Comparison of ENCODE assay signal across 1 cellular context in the genomic region with DNA sequence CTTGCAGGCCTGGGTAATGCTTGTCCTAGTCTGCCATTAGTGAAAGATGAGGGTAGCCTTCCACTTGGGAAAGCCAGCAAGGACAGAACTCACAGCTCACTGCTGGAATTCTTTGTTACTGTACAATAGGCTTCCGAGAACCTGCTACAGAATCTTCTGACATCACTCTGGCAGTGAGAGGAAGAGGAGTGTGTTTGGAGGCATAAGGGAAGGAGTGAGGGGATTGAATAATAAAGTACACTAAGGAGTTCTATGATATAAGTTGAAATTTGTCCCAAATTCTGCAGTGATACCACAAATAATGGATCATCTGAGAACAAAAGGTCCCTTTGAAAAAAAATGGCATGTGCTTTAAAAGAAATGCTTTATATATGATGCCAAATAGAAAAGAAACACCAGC.
TF ChIP-seq lines count a peak whose summit lies in the region.

A gene with protein sequence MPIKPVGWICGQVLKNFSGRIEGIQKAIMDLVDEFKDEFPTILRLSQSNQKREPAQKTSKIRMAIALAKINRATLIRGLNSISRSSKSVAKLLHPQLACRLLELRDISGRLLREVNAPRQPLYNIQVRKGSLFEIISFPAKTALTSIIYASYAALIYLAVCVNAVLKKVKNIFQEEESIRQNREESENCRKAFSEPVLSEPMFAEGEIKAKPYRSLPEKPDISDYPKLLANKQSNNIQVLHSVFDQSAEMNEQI (minus strand): TSS at position 101 of the 400 bp plus-strand sequence. CDS start 137 bp downstream, outside the sequence.

TF ChIP-seq in K562, 482 proteins besides CTCF, POLR2A, EP300 and RAD21:
- TF ChIP-seq ZFP1 (CRISPR knock-in tag; IDR thresholded peaks at IDR 0.05) (no peak), ZNF408 (CRISPR knock-in tag; IDR thresholded peaks at IDR 0.05; ENCODE audit: low read depth) (no peak), NFIX (CRISPR knock-in tag; IDR thresholded peaks at IDR 0.05; ENCODE audit: low read depth) (no peak), ILK (tag; IDR thresholded peaks at IDR 0.05; ENCODE audit: borderline replicate concordance, low read depth) (no peak), NBN (IDR thresholded peaks at IDR 0.05; ENCODE audit: low read depth) (no peak), ZNF197 (CRISPR knock-in tag; IDR thresholded peaks at IDR 0.05; ENCODE audit: low read depth) (no peak), ZNF282 (CRISPR knock-in tag; IDR thresholded peaks at IDR 0.05) (no peak), TCFL5 (CRISPR knock-in tag; conservative IDR thresholded peaks at IDR 0.05) (no peak), RBM25 (IDR thresholded peaks at IDR 0.05; ENCODE audit: low read depth, low read length, severe bottlenecking) (no peak), RB1 (IDR thresholded peaks at IDR 0.05; ENCODE audit: low read depth) (no peak), POLR2AphosphoS5 (IDR thresholded peaks at IDR 0.05; ENCODE audit: control insufficient read depth, insufficient read depth, low read depth, low read length) (no peak)
- TF ChIP-seq, protein P1, sequence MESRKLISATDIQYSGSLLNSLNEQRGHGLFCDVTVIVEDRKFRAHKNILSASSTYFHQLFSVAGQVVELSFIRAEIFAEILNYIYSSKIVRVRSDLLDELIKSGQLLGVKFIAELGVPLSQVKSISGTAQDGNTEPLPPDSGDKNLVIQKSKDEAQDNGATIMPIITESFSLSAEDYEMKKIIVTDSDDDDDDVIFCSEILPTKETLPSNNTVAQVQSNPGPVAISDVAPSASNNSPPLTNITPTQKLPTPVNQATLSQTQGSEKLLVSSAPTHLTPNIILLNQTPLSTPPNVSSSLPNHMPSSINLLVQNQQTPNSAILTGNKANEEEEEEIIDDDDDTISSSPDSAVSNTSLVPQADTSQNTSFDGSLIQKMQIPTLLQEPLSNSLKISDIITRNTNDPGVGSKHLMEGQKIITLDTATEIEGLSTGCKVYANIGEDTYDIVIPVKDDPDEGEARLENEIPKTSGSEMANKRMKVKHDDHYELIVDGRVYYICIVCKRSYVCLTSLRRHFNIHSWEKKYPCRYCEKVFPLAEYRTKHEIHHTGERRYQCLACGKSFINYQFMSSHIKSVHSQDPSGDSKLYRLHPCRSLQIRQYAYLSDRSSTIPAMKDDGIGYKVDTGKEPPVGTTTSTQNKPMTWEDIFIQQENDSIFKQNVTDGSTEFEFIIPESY (CRISPR knock-in tag; IDR thresholded peaks at IDR 0.05): no peak
- TF ChIP-seq, protein P2, sequence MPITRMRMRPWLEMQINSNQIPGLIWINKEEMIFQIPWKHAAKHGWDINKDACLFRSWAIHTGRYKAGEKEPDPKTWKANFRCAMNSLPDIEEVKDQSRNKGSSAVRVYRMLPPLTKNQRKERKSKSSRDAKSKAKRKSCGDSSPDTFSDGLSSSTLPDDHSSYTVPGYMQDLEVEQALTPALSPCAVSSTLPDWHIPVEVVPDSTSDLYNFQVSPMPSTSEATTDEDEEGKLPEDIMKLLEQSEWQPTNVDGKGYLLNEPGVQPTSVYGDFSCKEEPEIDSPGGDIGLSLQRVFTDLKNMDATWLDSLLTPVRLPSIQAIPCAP (CRISPR knock-in tag; IDR thresholded peaks at IDR 0.05; ENCODE audit: borderline replicate concordance): no peak
TF ChIP-seq in K562: peak in this region for 0.
